In genomic region chr2:226836548-226836885, GRCh38 we compare ENCODE assay signal across 8 cellular contexts. TPM values are rescaled to one million over a fixed set of nuclear protein-coding genes. Genes with fewer than 3 reads are reported as not detected.
DNase-seq lines count a peak whose midpoint lies in the region; ATAC-seq and TF ChIP-seq lines count a peak whose summit lies in the region.

No MANE protein-coding gene starts in this region.

- no peak for TF ChIP-seq EP300 in sigmoid colon (IDR thresholded peaks at IDR 0.05)

- TF ChIP-seq POLR2A in sigmoid colon (IDR thresholded peaks at IDR 0.05), result no peak

- peak overlapping the region; percentile 82 for H3K27ac ChIP-seq in RWPE2 (ENCODE audit: poor library complexity, severe bottlenecking)
- peak overlapping the region; percentile 95 for H3K27ac ChIP-seq in fibroblast of lung (ENCODE audit: insufficient read depth, low read length)
- H3K27ac ChIP-seq in sigmoid colon, result peak overlapping the region; percentile 98 to 99 (median 99)

- no peaks in the 10 kb centered on the region for H3K4me1 ChIP-seq in HAP-1
- H3K4me1 ChIP-seq in RWPE2 (ENCODE audit: insufficient read depth, poor library complexity, severe bottlenecking), result peaks cover 24% of the 10 kb centered on the region
- no peaks in the 10 kb centered on the region for H3K4me1 ChIP-seq in fibroblast of lung (ENCODE audit: control insufficient read depth, extremely low read depth, insufficient read depth, low read length)
- peaks cover 0 to 33% (median 26%) of the 10 kb centered on the region in 4 donors for H3K4me1 ChIP-seq in sigmoid colon

- 0 out of 3 replicates have a peak, but pooled peaks have one; percentile 1 for ATAC-seq in RWPE2 (ENCODE audit: low read depth)

- H3K9me3 ChIP-seq in HAP-1, result no peaks in the 10 kb centered on the region
- no peaks in the 10 kb centered on the region for H3K9me3 ChIP-seq in RWPE2 (ENCODE audit: severe bottlenecking)
- no peaks in the 10 kb centered on the region for H3K9me3 ChIP-seq in fibroblast of lung (ENCODE audit: control insufficient read depth, insufficient read depth, low read depth, low read length)
- no peaks in the 10 kb centered on the region for H3K9me3 ChIP-seq in sigmoid colon

- TF ChIP-seq CTCF in RWPE2 (IDR thresholded peaks at IDR 0.05; ENCODE audit: poor library complexity, severe bottlenecking), result no peak
- TF ChIP-seq CTCF in fibroblast of lung (conservative IDR thresholded peaks at IDR 0.05 in 1 of 2, IDR thresholded peaks at IDR 0.05 in 1 of 2; ENCODE audit: low read depth in 1 of 2, low read length in 2 of 2), result no peak
- no peak for TF ChIP-seq CTCF in sigmoid colon (IDR thresholded peaks at IDR 0.05)

- in situ Hi-C loops in HAP-1 (cut with MboI; ENCODE audit: low sequenced_read_pairs), result no loop called here

- peak overlapping the region; percentile 67 for H3K4me2 ChIP-seq in fibroblast of lung (ENCODE audit: extremely low read depth, insufficient read depth, low read length)

- WGBS in sigmoid colon, 2 donors, result 1% methylated on average over 6 of the region's 6 CpGs

- H3K4me3 ChIP-seq in HAP-1, result peak overlapping the region; percentile 1; the same call in 1 of the 2 replicates
- H3K4me3 ChIP-seq in RWPE2 (ENCODE audit: severe bottlenecking), result peak overlapping the region; percentile 59
- H3K4me3 ChIP-seq in fibroblast of lung (replicated peaks in 1 of 4; ENCODE audit: control extremely low read depth in 1 of 4, insufficient read depth in 1 of 4, low read depth in 3 of 4, low read length in 4 of 4), result peak overlapping the region; percentile 78 to 89 (median 82)
- H3K4me3 ChIP-seq in sigmoid colon, result peak overlapping the region; percentile 75 to 92 (median 84)

- intact Hi-C loops in sigmoid colon (cut with DNase I), result loop anchor here (2.0 to 10.0 kb wide), 4 partner anchors 36 to 1172 kb away; partner anchors contain the start of gene MFF

- H3K36me3 ChIP-seq in HAP-1 (replicated peaks) (no peaks in the 10 kb centered on the region), RWPE2 (ENCODE audit: low read depth) (peaks cover 12% of the 10 kb centered on the region; the same call in 1 of the 2 replicates), fibroblast of lung (ENCODE audit: control insufficient read depth, insufficient read depth, low read length) (peaks cover 1% of the 10 kb centered on the region), sigmoid colon (peaks cover 0 to 5% (median 0%) of the 10 kb centered on the region in 4 donors)

- peak; percentile 10 for DNase-seq in GM03348 (ENCODE audit: low spot score)
- no peak for DNase-seq in HAP-1 (ENCODE audit: low spot score in 2 of 2)
- DNase-seq in RWPE2 (ENCODE audit: low spot score), result no peak
- DNase-seq in fibroblast of lung (ENCODE audit: low read depth in 2 of 2), result no peak
- no peak for DNase-seq in sigmoid colon
- no peak for DNase-seq in DMS 273 treated with DMSO at 0.1 percent for 48 hours (lab: John Stamatoyannopoulos, UW)
- DNase-seq in iPS-NIHi7 (ENCODE audit: extremely low spot score), result no peak
- no peak for DNase-seq in globus pallidus (ENCODE audit: low spot score)

- peak overlapping the region; percentile 20 for H2AFZ ChIP-seq in fibroblast of lung (ENCODE audit: low read length)

- peak overlapping the region; percentile 94 for H3K9ac ChIP-seq in fibroblast of lung (ENCODE audit: insufficient read depth, low read length)

- peaks cover 4% of the 10 kb centered on the region; the same call in 1 of the 2 replicates for H3K27me3 ChIP-seq in HAP-1 (ENCODE audit: low read depth)
- no peaks in the 10 kb centered on the region for H3K27me3 ChIP-seq in RWPE2 (ENCODE audit: insufficient read depth, poor library complexity, severe bottlenecking)
- no peaks in the 10 kb centered on the region for H3K27me3 ChIP-seq in fibroblast of lung (ENCODE audit: control insufficient read depth, insufficient read depth, low read length)
- H3K27me3 ChIP-seq in sigmoid colon, result no peaks in the 10 kb centered on the region

- H4K20me1 ChIP-seq in fibroblast of lung (ENCODE audit: control insufficient read depth, extremely low read depth, insufficient read depth, low read length), result no peaks in the 10 kb centered on the region

- peaks cover 12% of the 10 kb centered on the region for H3K79me2 ChIP-seq in fibroblast of lung (ENCODE audit: control insufficient read depth, insufficient read depth, low read length)

RNA-seq across cellular contexts. Expression of gene RHBDD1, which starts 0.7 kb away (rescaled TPM):
- total RNA-seq in fibroblast of lung, result 39.8 and 85.4 TPM in 2 replicates
- 28.4 and 31.5 TPM in 2 replicates for polyA plus RNA-seq in fibroblast of lung
- polyA plus RNA-seq in fibroblast of lung (2012), result 16.6 and 18.1 TPM in 2 replicates
- polyA minus RNA-seq in fibroblast of lung (ENCODE audit: low replicate concordance), result 36.1 and 53.4 TPM in 2 replicates
- total RNA-seq in sigmoid colon, result 10 to 100 TPM; 17.5 to 28.0 (median 23.1) TPM
- polyA plus RNA-seq in sigmoid colon, result 10 to 100 TPM in 1 of 3 donors, 1 to 10 TPM in 2; 1.8 to 13.0 (median 5.3) TPM

RNA-seq across cellular contexts. Expression of gene IRS1, which starts 36.9 kb away (rescaled TPM):
- total RNA-seq in fibroblast of lung (18.7 and 29.1 TPM in 2 replicates), sigmoid colon (10 to 100 TPM; 18.5 to 29.1 (median 23.7) TPM)
- polyA plus RNA-seq in fibroblast of lung (14.3 and 24.0 TPM in 2 replicates), sigmoid colon (1 to 10 TPM; 2.3 to 7.6 (median 6.0) TPM)
- 21.3 and 33.3 TPM in 2 replicates for polyA plus RNA-seq in fibroblast of lung (2012)
- 40.7 and 72.5 TPM in 2 replicates for polyA minus RNA-seq in fibroblast of lung (ENCODE audit: low replicate concordance)

Comparison
In these comparisons a context has a peak if more than half of its experiments do, and no peak if none do; other contexts are left out.
1. H3K4me3 ChIP-seq: peak in every context shown above with its lines; median percentile 84 in sigmoid colon; 82 in fibroblast of lung; 59 in RWPE2; 1 in HAP-1.